In genomic region chr1:39102537-39103320, GRCh38 we compare ENCODE assay signal across 8 cellular contexts.
DNase-seq lines count a peak whose midpoint lies in the region; ATAC-seq and TF ChIP-seq lines count a peak whose summit lies in the region.

No MANE protein-coding gene starts in this region.

- peaks cover 53 to 67% (median 58%) of the 10 kb centered on the region in 10 experiments for H3K4me1 ChIP-seq in BLaER1 treated with 17β-estradiol and CSF1 and Interleukin-3, amounts not matched to agents 10 nM and 100 nM

- H3K4me2 ChIP-seq in BLaER1 treated with 17β-estradiol and CSF1 and Interleukin-3, amounts not matched to agents 10 nM and 100 nM: peak overlapping the region; percentile 89 to 99 (median 95)

- H3K36me3 ChIP-seq in BLaER1 treated with 17β-estradiol and CSF1 and Interleukin-3, amounts not matched to agents 10 nM and 100 nM: no peaks in the 10 kb centered on the region

- no peaks in the 10 kb centered on the region for H3K9me3 ChIP-seq in BLaER1 treated with 17β-estradiol and CSF1 and Interleukin-3, amounts not matched to agents 10 nM and 100 nM (replicated peaks in 1 of 11)

- H3K27ac ChIP-seq in BLaER1 treated with 17β-estradiol and CSF1 and Interleukin-3, amounts not matched to agents 10 nM and 100 nM: peak overlapping the region; percentile 74 to 93 (median 90); a peak in 21 of 22 replicates
- peak overlapping the region in 1 of 2 donors; percentile 96 for H3K27ac ChIP-seq in coronary artery

- DNase-seq in GM19238 (ENCODE audit: insufficient read length, low spot score) (peak; percentile 40), NCI-H1436 treated with DMSO at 0.1 percent for 48 hours (lab: John Stamatoyannopoulos, UW) (peak; percentile 46), coronary artery (ENCODE audit: low spot score) (no peak), left kidney (ENCODE audit: low read depth, low spot score) (peak; percentile 88), stromal cell of bone marrow (ENCODE audit: low read depth) (peak; percentile 63)

- peak; percentile 63 for ATAC-seq in SK-N-SH treated with all-trans-retinoic acid at 6 μM for 48 hours
- ATAC-seq in HG02885 (IDR thresholded peaks at IDR 0.05; ENCODE audit: poor library complexity, unreplicated experiment): no peak

- TF ChIP-seq CTCF in coronary artery (IDR thresholded peaks at IDR 0.05): peak; percentile 68

- H3K9ac ChIP-seq in BLaER1 treated with 17β-estradiol and CSF1 and Interleukin-3, amounts not matched to agents 10 nM and 100 nM: peak overlapping the region; percentile 89 to 96 (median 95); a peak in 21 of 22 replicates

- H3K27me3 ChIP-seq in BLaER1 treated with 17β-estradiol and CSF1 and Interleukin-3, amounts not matched to agents 10 nM and 100 nM: no peaks in the 10 kb centered on the region

- H3K4me3 ChIP-seq in BLaER1 treated with 17β-estradiol and CSF1 and Interleukin-3, amounts not matched to agents 10 nM and 100 nM: peak overlapping the region; percentile 8 to 100 (median 90); a peak in 17 of 20 replicates
- no peak overlapping the region for H3K4me3 ChIP-seq in coronary artery

- peaks cover 4 to 24% (median 15%) of the 10 kb centered on the region in 11 experiments; a peak in 20 of 22 replicates for H4K20me1 ChIP-seq in BLaER1 treated with 17β-estradiol and CSF1 and Interleukin-3, amounts not matched to agents 10 nM and 100 nM

TF ChIP-seq in SK-N-SH treated with all-trans-retinoic acid at 6 μM for 48 hours, 23 proteins besides CTCF, POLR2A, EP300 and RAD21:
- TF ChIP-seq ZC3H10 (CRISPR knock-in tag; IDR thresholded peaks at IDR 0.05) (no peak), ZFP30 (CRISPR knock-in tag; IDR thresholded peaks at IDR 0.05) (no peak), CSDC2 (CRISPR knock-in tag; IDR thresholded peaks at IDR 0.05) (no peak), CSRNP3 (CRISPR knock-in tag; IDR thresholded peaks at IDR 0.05) (no peak), GLIS3 (CRISPR knock-in tag; IDR thresholded peaks at IDR 0.05) (no peak), TSHZ2 (CRISPR knock-in tag; IDR thresholded peaks at IDR 0.05) (no peak), OSR1 (CRISPR knock-in tag; IDR thresholded peaks at IDR 0.05) (no peak), ZNF565 (CRISPR knock-in tag; conservative IDR thresholded peaks at IDR 0.05; ENCODE audit: low read depth) (no peak), ISL1 (CRISPR knock-in tag; IDR thresholded peaks at IDR 0.05) (no peak), POU6F1 (CRISPR knock-in tag; IDR thresholded peaks at IDR 0.05; ENCODE audit: borderline replicate concordance, low read depth) (no peak), RARB (CRISPR knock-in tag; IDR thresholded peaks at IDR 0.05) (no peak), ZNF8 (CRISPR knock-in tag; IDR thresholded peaks at IDR 0.05) (no peak), ZFP3 (CRISPR knock-in tag; IDR thresholded peaks at IDR 0.05) (no peak)
TF ChIP-seq in SK-N-SH treated with all-trans-retinoic acid at 6 μM for 48 hours: peak in this region for 0.
